In the genomic region with DNA sequence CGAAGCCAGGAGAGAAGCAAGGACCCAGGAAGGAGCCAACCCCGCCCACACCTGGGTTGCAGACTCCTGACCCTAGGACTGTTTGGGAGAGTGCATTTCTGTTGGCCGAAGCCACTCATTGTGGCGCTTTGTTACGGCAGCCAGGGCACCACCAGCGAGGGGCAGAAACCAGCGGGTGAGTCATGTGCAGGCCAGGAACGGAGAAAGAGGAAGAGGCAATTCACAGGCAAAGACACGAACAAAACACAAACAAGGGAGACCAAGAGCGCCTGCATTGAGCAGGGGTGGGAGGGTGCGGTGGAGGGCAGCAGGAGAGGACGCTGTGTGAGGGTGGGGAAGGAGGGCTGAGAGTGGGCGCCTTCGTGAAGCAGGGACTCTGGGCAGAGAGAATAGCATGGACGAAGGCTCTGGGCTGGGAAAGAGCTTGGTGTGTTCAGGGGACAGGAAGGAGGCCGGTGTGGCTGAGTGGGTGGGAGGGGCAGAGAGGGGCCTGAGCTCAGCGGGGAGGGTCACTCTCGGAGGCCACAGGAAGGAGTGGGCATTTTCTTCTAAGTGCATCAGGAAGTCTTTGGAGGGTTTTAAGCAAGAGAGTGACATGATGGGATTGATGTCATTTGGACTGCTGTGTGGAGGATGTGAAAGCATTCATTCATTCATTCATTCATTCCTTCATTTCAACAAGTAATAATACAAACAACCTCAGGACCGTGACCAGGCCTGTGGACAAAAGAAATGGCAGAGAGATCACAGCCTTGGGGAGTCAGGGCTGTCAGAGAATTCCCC, we compare ENCODE assay signal across 12 cellular contexts. TPM values are rescaled to one million over a fixed set of nuclear protein-coding genes. Genes with fewer than 3 reads are reported as not detected.
DNase-seq lines count a peak whose midpoint lies in the region; ATAC-seq and TF ChIP-seq lines count a peak whose summit lies in the region.
"Had no signal": no experiment of that assay in that cellular context is flagged by ENCODE, and none has a peak within 500 bp of the region (broad histone marks: within the 10 kb centered on the region; RNA-seq: fewer than 3 reads in every experiment).

No MANE protein-coding gene starts in this region.

- intact Hi-C loops in left lung (cut with DNase I): no loop called here

- no peaks in the 10 kb centered on the region for H3K27me3 ChIP-seq in left lung

- H3K27ac ChIP-seq in left lung: peak overlapping the region in 1 of 2 donors; percentile 33
- H3K27ac ChIP-seq: psoas muscle had no signal

- H3K36me3 ChIP-seq in left lung: no peaks in the 10 kb centered on the region

- no peak overlapping the region for H3K4me3 ChIP-seq in left lung
- H3K4me3 ChIP-seq: psoas muscle had no signal

- H3K9me3 ChIP-seq in left lung: no peaks in the 10 kb centered on the region
- H3K9me3 ChIP-seq: psoas muscle had no signal

- peak; percentile 22 to 47 for DNase-seq in AML-193 (lab: John Stamatoyannopoulos, UW)
- peak; percentile 33 for DNase-seq in UCSD-AML1 (lab: John Stamatoyannopoulos, UW; ENCODE audit: unreplicated experiment)
- DNase-seq in left lung: no peak
- no peak for DNase-seq in iPS-NIHi11 (ENCODE audit: low spot score)
- DNase-seq in mesenteric fat pad (ENCODE audit: low spot score): no peak
- no peak for DNase-seq in HuH-7.5 (ENCODE audit: low spot score)
- no peak for DNase-seq in NK-92 (lab: John Stamatoyannopoulos, UW; ENCODE audit: unreplicated experiment)
- DNase-seq: activated naive CD4-positive, alpha-beta T cell treated with anti-CD3 and anti-CD28 coated beads for 36 hours; NCI-H510A; psoas muscle; T-helper 9 cell had no signal

- ATAC-seq in GM21526 (IDR thresholded peaks at IDR 0.05; ENCODE audit: low FRiP score, unreplicated experiment) (peak; percentile 47), left lung (peak; percentile 66)
- ATAC-seq: psoas muscle had no signal

- H3K4me1 ChIP-seq in left lung: peaks cover 0 to 4% of the 10 kb centered on the region in 2 donors
- H3K4me1 ChIP-seq: psoas muscle had no signal

- TF ChIP-seq CTCF in left lung (IDR thresholded peaks at IDR 0.05): no peak

RNA-seq across cellular contexts. Expression of gene WFS1, which starts 12.2 kb away (rescaled TPM):
- total RNA-seq in left lung (100 to 1,000 TPM in 1 of 2 donors, 10 to 100 TPM in 1; 40.1 to 103 TPM), mesenteric fat pad (97.2 TPM)

RNA-seq across cellular contexts. Expression of gene JAKMIP1, which starts 57.1 kb away (rescaled TPM):
- total RNA-seq in left lung (under 1 TPM; 0.29 to 0.79 TPM), mesenteric fat pad (0.10 TPM)
- total RNA-seq: psoas muscle had no signal

Comparison
In these comparisons a context has a peak if more than half of its experiments do, and no peak if none do; other contexts are left out.
1. DNase-seq: peak in AML-193 (2 of 2) and UCSD-AML1 (single experiment); none in left lung (0 of 2), iPS-NIHi11 (single experiment), mesenteric fat pad (single experiment), HuH-7.5 (single experiment) and NK-92 (single experiment).